In genomic region chr11:16082532-16083055, GRCh38 we compare ENCODE assay signal across 21 cellular contexts.
A peak's percentile ranks its signal among the peaks of the same experiment; 100 is the strongest.
DNase-seq lines count a peak whose midpoint lies in the region; ATAC-seq, FAIRE-seq and TF ChIP-seq lines count a peak whose summit lies in the region.
"Had no signal": no experiment of that assay in that cellular context is flagged by ENCODE, and none has a peak within 500 bp of the region (broad histone marks: within the 10 kb centered on the region; RNA-seq: fewer than 3 reads in every experiment).

No MANE protein-coding gene starts in this region.

- no peak for TF ChIP-seq CTCF in HepG2 (CRISPR knock-in tag; IDR thresholded peaks at IDR 0.05)

- no peaks in the 10 kb centered on the region for H3K36me3 ChIP-seq in HepG2 (replicated peaks in 1 of 2; ENCODE audit: control insufficient read depth in 1 of 2, insufficient read depth in 2 of 2, low read length in 2 of 2)
- H3K36me3 ChIP-seq: MG63, ovary had no signal

- TF ChIP-seq EP300 in HepG2 (IDR thresholded peaks at IDR 0.05; ENCODE audit: low read depth in 2 of 2, low read length in 2 of 2) (no peak), HepG2 (CRISPR knock-in tag; IDR thresholded peaks at IDR 0.05; ENCODE audit: borderline replicate concordance) (no peak)

- H3K4me3 ChIP-seq in HepG2 (replicated peaks in 1 of 3; ENCODE audit: insufficient read depth in 1 of 3, low read depth in 2 of 3, low read length in 3 of 3) = no peak overlapping the region
- H3K4me3 ChIP-seq: GM12878, GM23338, MG63, ovary had no signal

- H3K27ac ChIP-seq in HepG2 (ENCODE audit: extremely low read length, insufficient read depth, low read length) = no peak overlapping the region
- H3K27ac ChIP-seq: ovary, RWPE1 had no signal

- ATAC-seq in HepG2 = peak; percentile 40; the same call in 1 of the 3 replicates
- no peak for ATAC-seq in HG02981 (IDR thresholded peaks at IDR 0.05; ENCODE audit: unreplicated experiment)
- ATAC-seq: activated CD4-positive, alpha-beta T cell treated with anti-CD3 and anti-CD28 coated beads for 36 hours; esophagus mucosa; GM12878; GM23338; naive thymus-derived CD8-positive, alpha-beta T cell; stimulated activated effector memory CD8-positive, alpha-beta T cell treated with anti-CD3 and anti-CD28 coated beads, Interleukin-12 subunit alpha, Interleukin-12 subunit beta, amount 100 ng/mL, for 72 hours had no signal

- TF ChIP-seq RAD21 in HepG2 (CRISPR knock-in tag; IDR thresholded peaks at IDR 0.05) = no peak

- H3K9ac ChIP-seq in HepG2 (ENCODE audit: insufficient read depth, low read depth, low read length) = no peak overlapping the region

- in situ Hi-C loops in HepG2 (cut with HindIII; ENCODE audit: extremely low pct_ligation_motif_present, low pct_unique_long_range_greater_than_20kb) = no loop called here

- CTCF ChIA-PET in HepG2 (lab: Yijun Ruan, JAX; ENCODE audit: low intra/inter-chr PET ratio, low total read pairs) = no interaction called here

- no peak overlapping the region for H2AFZ ChIP-seq in HepG2 (ENCODE audit: low read length)
- H2AFZ ChIP-seq: GM23338 had no signal

- no peaks in the 10 kb centered on the region for H3K79me2 ChIP-seq in HepG2 (ENCODE audit: insufficient read depth, low read length)

- POLR2A ChIA-PET in HepG2 (lab: Yijun Ruan, JAX) = no interaction called here

- no peaks in the 10 kb centered on the region for H3K9me3 ChIP-seq in HepG2 (ENCODE audit: low read length)
- H3K9me3 ChIP-seq: MG63, ovary had no signal

- WGBS in HepG2 (ENCODE audit: low lambda C conversion rate) = 38% methylated on average over 2 of the region's 2 CpGs

- no TSS peak for BruUV-seq in HepG2 (replicated peaks; lab: Mats Ljungman, UMichigan)

- H3K27me3 ChIP-seq in HepG2 (ENCODE audit: control insufficient read depth in 1 of 2, insufficient read depth in 2 of 2, low read length in 2 of 2) = no peaks in the 10 kb centered on the region
- H3K27me3 ChIP-seq: MG63, ovary had no signal

- no peak for FAIRE-seq in HepG2 (lab: Jason Lieb, UNC)
- FAIRE-seq: astrocyte, GM12878, TTC549 had no signal

- no peak overlapping the region for H3K4me2 ChIP-seq in HepG2 (ENCODE audit: low read depth, low read length)
- H3K4me2 ChIP-seq: GM23338 had no signal

- TF ChIP-seq POLR2A in HepG2 (IDR thresholded peaks at IDR 0.05; ENCODE audit: insufficient read depth in 1 of 2, low read depth in 2 of 2, low read length in 2 of 2) = no peak

- peaks cover 14% of the 10 kb centered on the region for H3K4me1 ChIP-seq in HepG2 (ENCODE audit: insufficient read depth, low read length)

- no peaks in the 10 kb centered on the region for H4K20me1 ChIP-seq in HepG2 (ENCODE audit: insufficient read depth, low read length)

- intact Hi-C loops in HepG2 (cut with micrococcal nuclease; ENCODE audit: unreplicated experiment) = no loop called here

- DNase-seq in DMS53 (lab: John Stamatoyannopoulos, UW) = peak; percentile 54
- peak; percentile 41 for DNase-seq in NCI-H146 treated with DMSO at 0.1 percent for 48 hours (lab: John Stamatoyannopoulos, UW; ENCODE audit: unreplicated experiment)
- peak; percentile 78 for DNase-seq in NCI-H774 (lab: John Stamatoyannopoulos, UW)
- peak; percentile 19 for DNase-seq in HepG2 (ENCODE audit: low spot score)
- no peak for DNase-seq in putamen (ENCODE audit: low spot score)
- no peak for DNase-seq in stimulated activated naive CD4-positive, alpha-beta T cell treated with Interleukin-2 at 50 U/mL for 16 hours (lab: John Stamatoyannopoulos, UW)
- DNase-seq: activated CD4-positive, alpha-beta T cell treated with anti-CD3 and anti-CD28 coated beads for 36 hours; kidney glomerular epithelial cell; mesendoderm; MG63; naive thymus-derived CD8-positive, alpha-beta T cell; NCI-H226; ovary had no signal

TF ChIP-seq in HepG2, 621 proteins besides CTCF, POLR2A, EP300 and RAD21:
- peak in 1 of 2 experiments; percentile 16; a peak in 2 of 4 replicates for TF ChIP-seq MAFK (conservative IDR thresholded peaks at IDR 0.05 in 1 of 2, IDR thresholded peaks at IDR 0.05 in 1 of 2; ENCODE audit: low read length in 2 of 2)
- no peak for TF ChIP-seq ONECUT2 (CRISPR knock-in tag; IDR thresholded peaks at IDR 0.05)
- TF ChIP-seq MAFF (IDR thresholded peaks at IDR 0.05; ENCODE audit: low read depth, low read length) = peak; percentile 26; the same call in 1 of the 2 replicates
TF ChIP-seq in HepG2: peak in this region for 2.

Comparison
In these comparisons a context has a peak if more than half of its experiments do, and no peak if none do; other contexts are left out.
1. DNase-seq: peak in DMS53 (single experiment), NCI-H146 treated with DMSO at 0.1 percent for 48 hours (single experiment), NCI-H774 (single experiment) and HepG2 (single experiment); none in putamen (single experiment) and stimulated activated naive CD4-positive, alpha-beta T cell treated with Interleukin-2 at 50 U/mL for 16 hours (single experiment).